ENCODE assay signal across 20 cellular contexts in the genomic region with DNA sequence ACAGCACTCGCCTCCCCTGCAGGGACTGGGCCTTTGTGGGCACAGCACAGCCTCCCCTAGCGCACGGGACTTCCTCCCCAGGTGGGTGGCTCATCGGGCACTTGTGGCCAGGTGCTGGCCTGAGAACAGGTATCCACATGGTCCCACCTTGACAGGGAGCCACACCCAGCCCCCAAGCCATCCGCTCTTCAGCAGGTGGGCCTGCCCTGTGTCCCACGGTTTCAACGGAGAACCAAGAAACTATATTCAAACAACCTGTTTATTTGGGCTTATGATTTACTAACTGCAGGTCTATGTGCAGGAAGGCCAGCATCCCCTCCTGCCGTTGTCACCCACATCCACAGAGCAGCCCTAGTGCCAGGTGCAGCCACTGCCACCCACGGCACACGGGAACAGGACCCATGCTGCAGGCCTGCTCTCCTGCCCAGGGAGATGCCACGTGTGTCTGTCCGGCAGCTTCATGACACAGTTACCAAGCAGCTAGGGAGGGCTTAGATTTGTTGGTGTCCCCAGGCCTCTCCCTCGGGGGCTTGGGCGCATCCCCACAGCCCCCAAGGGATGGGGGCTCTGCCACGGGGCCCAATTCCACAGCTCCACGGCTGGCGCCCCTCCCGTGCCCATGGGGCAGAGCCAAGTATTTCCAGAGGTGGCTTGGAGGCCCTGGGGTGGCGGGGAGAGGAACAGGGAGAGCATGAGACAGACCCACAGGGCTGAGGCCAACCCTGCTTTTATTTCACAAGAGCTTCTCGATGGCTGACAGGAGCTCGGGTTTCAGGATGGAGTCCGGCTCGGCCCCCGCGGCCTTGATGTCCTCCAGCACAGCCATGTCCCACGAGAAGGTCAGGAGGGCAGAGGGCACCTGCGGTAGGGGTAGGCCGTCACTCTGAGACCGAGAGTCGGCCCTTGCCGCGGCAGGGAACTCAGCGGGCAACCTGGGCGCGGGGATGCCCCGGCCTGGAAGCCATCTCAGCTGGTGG. TPM values are rescaled to one million over a fixed set of nuclear protein-coding genes. Genes with fewer than 3 reads are reported as not detected.
DNase-seq lines count a peak whose midpoint lies in the region; ATAC-seq and TF ChIP-seq lines count a peak whose summit lies in the region.
"Had no signal": no experiment of that assay in that cellular context is flagged by ENCODE, and none has a peak within 500 bp of the region (broad histone marks: within the 10 kb centered on the region; RNA-seq: fewer than 3 reads in every experiment).

No MANE protein-coding gene starts in this region.

- H3K36me3 ChIP-seq in BLaER1 treated with 17β-estradiol and CSF1 and Interleukin-3, amounts not matched to agents 10 nM and 100 nM: peaks cover 68 to 100% (median 97%) of the 10 kb centered on the region in 11 experiments
- peaks cover 13% of the 10 kb centered on the region for H3K36me3 ChIP-seq in H7 (replicated peaks; ENCODE audit: control insufficient read depth, insufficient read depth, low read length)

- H3K4me3 Mint-ChIP-seq in WTC11: no peak overlapping the region
- H3K4me3 Mint-ChIP-seq: activated CD4-positive, alpha-beta memory T cell treated with anti-CD3 and anti-CD28 coated beads for 36 hours; activated naive CD8-positive, alpha-beta T cell treated with anti-CD3 and anti-CD28 coated beads, Interleukin-2, amount 50 U/mL, for 24 hours; H9 had no signal

- no peaks in the 10 kb centered on the region for H3K27me3 Mint-ChIP-seq in WTC11 (ENCODE audit: low read depth)
- H3K27me3 Mint-ChIP-seq: activated CD4-positive, alpha-beta memory T cell treated with anti-CD3 and anti-CD28 coated beads for 36 hours; activated naive CD8-positive, alpha-beta T cell treated with anti-CD3 and anti-CD28 coated beads, Interleukin-2, amount 50 U/mL, for 24 hours had no signal

- POLR2A ChIA-PET in WTC11 (lab: Charles Lee): interaction anchor here (0.6 to 1.5 kb wide), 3 partner anchors 8 to 103 kb away, joined by 3 to 4 read pairs (median 3); no protein-coding TSS in a partner anchor

- H3K27ac ChIP-seq in BLaER1 treated with 17β-estradiol and CSF1 and Interleukin-3, amounts not matched to agents 10 nM and 100 nM: 0 out of 22 replicates have a peak overlapping the region, but pooled peaks of 2 of the 11 experiments have one; percentile 31 to 40
- no peak overlapping the region for H3K27ac ChIP-seq in caudate nucleus (ENCODE audit: low read depth, low read length)
- H3K27ac ChIP-seq: KMS-11, right atrium auricular region, thoracic aorta had no signal

- no peak overlapping the region for H3K4me3 ChIP-seq in BLaER1 treated with 17β-estradiol and CSF1 and Interleukin-3, amounts not matched to agents 10 nM and 100 nM
- H3K4me3 ChIP-seq in H7 (ENCODE audit: insufficient read depth, low read depth, low read length): no peak overlapping the region
- H3K4me3 ChIP-seq: right atrium auricular region, thoracic aorta had no signal

- 0 out of 2 replicates have a peak, but pooled peaks cover 3% of the 10 kb centered on the region for H3K4me1 Mint-ChIP-seq in WTC11
- H3K4me1 Mint-ChIP-seq: activated naive CD8-positive, alpha-beta T cell treated with anti-CD3 and anti-CD28 coated beads, Interleukin-2, amount 50 U/mL, for 24 hours; neural crest cell had no signal

- H3K27ac Mint-ChIP-seq in WTC11: peak overlapping the region; percentile 81; the same call in 1 of the 2 replicates
- H3K27ac Mint-ChIP-seq: activated CD4-positive, alpha-beta memory T cell treated with anti-CD3 and anti-CD28 coated beads for 36 hours; activated naive CD8-positive, alpha-beta T cell treated with anti-CD3 and anti-CD28 coated beads, Interleukin-2, amount 50 U/mL, for 24 hours had no signal

- H3K4me2 ChIP-seq in BLaER1 treated with 17β-estradiol and CSF1 and Interleukin-3, amounts not matched to agents 10 nM and 100 nM: no peak overlapping the region
- H3K4me2 ChIP-seq: KMS-11, SK-N-SH had no signal

- peak overlapping the region in 6 of 11 experiments; percentile 9 to 41 (median 18); a peak in 4 of 22 replicates for H3K9ac ChIP-seq in BLaER1 treated with 17β-estradiol and CSF1 and Interleukin-3, amounts not matched to agents 10 nM and 100 nM
- H3K9ac ChIP-seq: KMS-11, SK-N-SH had no signal

- H3K9me3 ChIP-seq in BLaER1 treated with 17β-estradiol and CSF1 and Interleukin-3, amounts not matched to agents 10 nM and 100 nM (replicated peaks in 1 of 11): no peaks in the 10 kb centered on the region
- H3K9me3 ChIP-seq: right atrium auricular region, SK-N-SH, thoracic aorta had no signal

- ATAC-seq in WTC11 (no peak; the same call in 1 of the 2 replicates), GM18870 (IDR thresholded peaks at IDR 0.05; ENCODE audit: unreplicated experiment) (no peak)
- ATAC-seq: activated naive CD8-positive, alpha-beta T cell treated with anti-CD3 and anti-CD28 coated beads, Interleukin-2, amount 50 U/mL, for 24 hours had no signal

- CTCF ChIA-PET in WTC11 (lab: Charles Lee): interaction anchor here (0.9 to 2.4 kb wide), 3 partner anchors 75 to 177 kb away, joined by 4 to 13 read pairs (median 4); no protein-coding TSS in a partner anchor

- no peaks in the 10 kb centered on the region for H3K27me3 ChIP-seq in BLaER1 treated with 17β-estradiol and CSF1 and Interleukin-3, amounts not matched to agents 10 nM and 100 nM
- no peaks in the 10 kb centered on the region for H3K27me3 ChIP-seq in H7 (ENCODE audit: control insufficient read depth, insufficient read depth, low read length)
- H3K27me3 ChIP-seq: right atrium auricular region had no signal

- DNase-seq in H7 (peak; percentile 61), WTC11 (ENCODE audit: low spot score) (no peak), iris pigment epithelial cell (ENCODE audit: low read depth) (peak; percentile 60), CD1c-positive myeloid dendritic cell (ENCODE audit: extremely low spot score) (no peak), caudate nucleus (lab: John Stamatoyannopoulos, UW) (no peak), NOMO-1 treated with dmso at 0.1 percent for 144 hours (lab: John Stamatoyannopoulos, UW; ENCODE audit: unreplicated experiment) (no peak)
- DNase-seq: activated CD4-positive, alpha-beta memory T cell treated with anti-CD3 and anti-CD28 coated beads for 36 hours; activated naive CD8-positive, alpha-beta T cell treated with anti-CD3 and anti-CD28 coated beads, Interleukin-2, amount 50 U/mL, for 24 hours; cerebellar nuclear complex; H9; islet precursor cell; NCI-H146; NCI-H345; SK-N-SH had no signal

- H3K36me3 Mint-ChIP-seq in WTC11: peaks cover 25% of the 10 kb centered on the region

- no peak for TF ChIP-seq CTCF in WTC11 (IDR thresholded peaks at IDR 0.05)

- H3K9me3 Mint-ChIP-seq in WTC11: no peaks in the 10 kb centered on the region
- H3K9me3 Mint-ChIP-seq: activated CD4-positive, alpha-beta memory T cell treated with anti-CD3 and anti-CD28 coated beads for 36 hours; activated naive CD8-positive, alpha-beta T cell treated with anti-CD3 and anti-CD28 coated beads, Interleukin-2, amount 50 U/mL, for 24 hours; H9; neural crest cell had no signal

- peaks cover 0 to 13% (median 0%) of the 10 kb centered on the region in 10 experiments; a peak in 5 of 20 replicates for H3K4me1 ChIP-seq in BLaER1 treated with 17β-estradiol and CSF1 and Interleukin-3, amounts not matched to agents 10 nM and 100 nM

- peaks cover 37 to 97% (median 83%) of the 10 kb centered on the region in 11 experiments; a peak in 19 of 22 replicates for H4K20me1 ChIP-seq in BLaER1 treated with 17β-estradiol and CSF1 and Interleukin-3, amounts not matched to agents 10 nM and 100 nM

TF ChIP-seq in WTC11, 78 proteins besides CTCF, POLR2A, EP300 and RAD21 (continues in another document):
- TF ChIP-seq, protein P1, sequence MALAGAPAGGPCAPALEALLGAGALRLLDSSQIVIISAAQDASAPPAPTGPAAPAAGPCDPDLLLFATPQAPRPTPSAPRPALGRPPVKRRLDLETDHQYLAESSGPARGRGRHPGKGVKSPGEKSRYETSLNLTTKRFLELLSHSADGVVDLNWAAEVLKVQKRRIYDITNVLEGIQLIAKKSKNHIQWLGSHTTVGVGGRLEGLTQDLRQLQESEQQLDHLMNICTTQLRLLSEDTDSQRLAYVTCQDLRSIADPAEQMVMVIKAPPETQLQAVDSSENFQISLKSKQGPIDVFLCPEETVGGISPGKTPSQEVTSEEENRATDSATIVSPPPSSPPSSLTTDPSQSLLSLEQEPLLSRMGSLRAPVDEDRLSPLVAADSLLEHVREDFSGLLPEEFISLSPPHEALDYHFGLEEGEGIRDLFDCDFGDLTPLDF (CRISPR knock-in tag; IDR thresholded peaks at IDR 0.05): 0 out of 2 replicates have a peak, but pooled peaks have one; percentile 35
- TF ChIP-seq ZNF396 (CRISPR knock-in tag; IDR thresholded peaks at IDR 0.05; ENCODE audit: borderline replicate concordance) (no peak), NR3C1 (CRISPR knock-in tag; conservative IDR thresholded peaks at IDR 0.05; ENCODE audit: low read depth) (no peak), PRRX2 (CRISPR knock-in tag; IDR thresholded peaks at IDR 0.05) (no peak), ETV6 (CRISPR knock-in tag; IDR thresholded peaks at IDR 0.05) (0 out of 2 replicates have a peak, but pooled peaks have one; percentile 49)
- TF ChIP-seq, protein P2, sequence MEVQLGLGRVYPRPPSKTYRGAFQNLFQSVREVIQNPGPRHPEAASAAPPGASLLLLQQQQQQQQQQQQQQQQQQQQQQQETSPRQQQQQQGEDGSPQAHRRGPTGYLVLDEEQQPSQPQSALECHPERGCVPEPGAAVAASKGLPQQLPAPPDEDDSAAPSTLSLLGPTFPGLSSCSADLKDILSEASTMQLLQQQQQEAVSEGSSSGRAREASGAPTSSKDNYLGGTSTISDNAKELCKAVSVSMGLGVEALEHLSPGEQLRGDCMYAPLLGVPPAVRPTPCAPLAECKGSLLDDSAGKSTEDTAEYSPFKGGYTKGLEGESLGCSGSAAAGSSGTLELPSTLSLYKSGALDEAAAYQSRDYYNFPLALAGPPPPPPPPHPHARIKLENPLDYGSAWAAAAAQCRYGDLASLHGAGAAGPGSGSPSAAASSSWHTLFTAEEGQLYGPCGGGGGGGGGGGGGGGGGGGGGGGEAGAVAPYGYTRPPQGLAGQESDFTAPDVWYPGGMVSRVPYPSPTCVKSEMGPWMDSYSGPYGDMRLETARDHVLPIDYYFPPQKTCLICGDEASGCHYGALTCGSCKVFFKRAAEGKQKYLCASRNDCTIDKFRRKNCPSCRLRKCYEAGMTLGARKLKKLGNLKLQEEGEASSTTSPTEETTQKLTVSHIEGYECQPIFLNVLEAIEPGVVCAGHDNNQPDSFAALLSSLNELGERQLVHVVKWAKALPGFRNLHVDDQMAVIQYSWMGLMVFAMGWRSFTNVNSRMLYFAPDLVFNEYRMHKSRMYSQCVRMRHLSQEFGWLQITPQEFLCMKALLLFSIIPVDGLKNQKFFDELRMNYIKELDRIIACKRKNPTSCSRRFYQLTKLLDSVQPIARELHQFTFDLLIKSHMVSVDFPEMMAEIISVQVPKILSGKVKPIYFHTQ (CRISPR knock-in tag; IDR thresholded peaks at IDR 0.05): 0 out of 2 replicates have a peak, but pooled peaks have one; percentile 9

RNA-seq across cellular contexts. Expression of a gene that starts 12.5 kb away (rescaled TPM):
- 36.0 and 41.8 TPM in 2 replicates for total RNA-seq in H7 (2014; rRNA removed; shearing (Covaris generic))
- 34.8 to 39.8 TPM (median 38.8 TPM) in 3 replicates for total RNA-seq in WTC11 (2021)

RNA-seq across cellular contexts. Expression of a gene that starts 27.0 kb away (rescaled TPM):
- total RNA-seq in H7 (2014; rRNA removed; shearing (Covaris generic)): 111 and 116 TPM in 2 replicates
- total RNA-seq in WTC11 (2021): 111 to 116 TPM (median 115 TPM) in 3 replicates

RNA-seq across cellular contexts. Expression of a gene that starts 42.6 kb away (rescaled TPM):
- total RNA-seq in H7 (2014; rRNA removed; shearing (Covaris generic)): 121 and 122 TPM in 2 replicates
- total RNA-seq in WTC11 (2021): 126 to 161 TPM (median 137 TPM) in 3 replicates

RNA-seq across cellular contexts. Expression of a gene that starts 44.7 kb away (rescaled TPM):
- total RNA-seq in H7 (2014; rRNA removed; shearing (Covaris generic)): 73.1 and 97.7 TPM in 2 replicates
- 89.4 to 109 TPM (median 89.7 TPM) in 3 replicates for total RNA-seq in WTC11 (2021)

Comparison
In these comparisons a context has a peak if more than half of its experiments do, and no peak if none do; other contexts are left out.
1. DNase-seq: peak in H7 (single experiment) and iris pigment epithelial cell (single experiment); none in WTC11 (single experiment), CD1c-positive myeloid dendritic cell (single experiment), caudate nucleus (0 of 61) and NOMO-1 treated with dmso at 0.1 percent for 144 hours (single experiment).